In the genomic region with DNA sequence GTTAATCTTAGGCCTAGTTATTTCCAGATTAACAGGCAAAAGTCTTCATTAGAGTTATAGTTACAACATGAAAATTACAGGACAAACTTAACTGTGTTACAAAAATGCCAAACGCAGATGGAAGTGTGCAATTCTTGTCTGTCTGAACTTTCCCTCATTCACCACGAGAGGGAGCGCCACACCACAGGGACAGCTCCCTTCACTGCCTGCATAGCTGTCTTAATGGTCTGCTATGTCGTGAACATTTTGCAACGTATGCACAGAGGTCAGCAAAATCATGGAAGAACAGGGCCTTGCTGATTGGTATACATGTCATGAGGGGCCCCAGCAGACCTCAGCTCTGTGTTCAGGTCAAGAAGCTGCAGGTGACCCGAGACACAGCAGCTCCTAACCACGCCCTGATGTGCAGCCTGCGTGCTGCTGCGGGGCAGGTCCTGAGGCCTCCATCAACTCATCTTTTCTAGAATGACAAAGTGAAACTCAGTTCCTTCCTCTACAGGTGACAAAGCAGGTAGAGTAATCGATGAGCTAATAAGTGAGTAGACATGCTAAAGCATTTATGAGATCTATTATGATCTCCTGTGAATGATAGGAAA, we compare ENCODE assay signal across 8 cellular contexts.
A peak's percentile ranks its signal among the peaks of the same experiment; 100 is the strongest.
DNase-seq lines count a peak whose midpoint lies in the region; ATAC-seq, FAIRE-seq and TF ChIP-seq lines count a peak whose summit lies in the region.

No MANE protein-coding gene starts in this region.

- H3K36me3 ChIP-seq in astrocyte (ENCODE audit: insufficient read depth, low read length), result no peaks in the 10 kb centered on the region

- peak overlapping the region; percentile 38 for H2AFZ ChIP-seq in astrocyte (ENCODE audit: low read depth, low read length)

- H3K9me3 ChIP-seq in T-helper 17 cell (ENCODE audit: control insufficient read depth, low read length, poor library complexity, severe bottlenecking) (no peaks in the 10 kb centered on the region), astrocyte (ENCODE audit: insufficient read depth, low read depth, low read length) (peaks cover 14% of the 10 kb centered on the region)

- H3K9ac ChIP-seq in astrocyte (ENCODE audit: low read length), result no peak overlapping the region

- H3K4me3 ChIP-seq in astrocyte (ENCODE audit: insufficient read depth, low read depth, low read length), result no peak overlapping the region
- no peak overlapping the region for H3K4me3 ChIP-seq in skeletal muscle cell (ENCODE audit: low read depth, low read length)

- H3K27me3 Mint-ChIP-seq in T-helper 17 cell, result peaks cover 8% of the 10 kb centered on the region
- no peaks in the 10 kb centered on the region for H3K27me3 Mint-ChIP-seq in astrocyte (ENCODE audit: low read depth, unreplicated experiment)

- no peak overlapping the region for H3K27ac ChIP-seq in astrocyte (ENCODE audit: low read depth, low read length)

- no peaks in the 10 kb centered on the region for H3K27me3 ChIP-seq in astrocyte (ENCODE audit: insufficient read depth, low read length)

- H3K4me1 ChIP-seq in astrocyte (ENCODE audit: insufficient read depth, low read length), result no peaks in the 10 kb centered on the region

- peak; percentile 88 for DNase-seq in GM03348 (ENCODE audit: low spot score)
- DNase-seq in NCI-H1930 (lab: John Stamatoyannopoulos, UW), result peak; percentile 71 to 73
- peak in 2 of 3 donors; percentile 12 to 37 for DNase-seq in T-helper 17 cell
- peak; percentile 56 for DNase-seq in astrocyte (ENCODE audit: low read depth)
- DNase-seq in hippocampal formation (lab: John Stamatoyannopoulos, UW), result peak; percentile 46 to 77
- peak; percentile 40 for DNase-seq in skeletal muscle cell (ENCODE audit: low read depth)

- H3K36me3 Mint-ChIP-seq in T-helper 17 cell (ENCODE audit: low read depth) (no peaks in the 10 kb centered on the region), astrocyte (ENCODE audit: low read depth, unreplicated experiment) (peaks cover 5% of the 10 kb centered on the region)

- H3K27ac Mint-ChIP-seq in T-helper 17 cell, result no peak overlapping the region
- H3K27ac Mint-ChIP-seq in astrocyte (ENCODE audit: unreplicated experiment), result peak overlapping the region; percentile 59

- no peak overlapping the region for H3K4me3 Mint-ChIP-seq in T-helper 17 cell
- H3K4me3 Mint-ChIP-seq in astrocyte (ENCODE audit: unreplicated experiment), result peak overlapping the region; percentile 23

- H3K79me2 ChIP-seq in astrocyte (ENCODE audit: insufficient read depth, low read length), result no peaks in the 10 kb centered on the region

- H4K20me1 ChIP-seq in astrocyte (ENCODE audit: insufficient read depth, low read length), result no peaks in the 10 kb centered on the region

- no peak overlapping the region for H3K4me2 ChIP-seq in astrocyte (ENCODE audit: low read length)

- peaks cover 22% of the 10 kb centered on the region for H3K9me3 Mint-ChIP-seq in astrocyte (ENCODE audit: unreplicated experiment)

- ATAC-seq in HG02623 (IDR thresholded peaks at IDR 0.05; ENCODE audit: unreplicated experiment) (peak; percentile 77), T-helper 17 cell (peak; percentile 79), GM18519 (IDR thresholded peaks at IDR 0.05; ENCODE audit: low FRiP score, unreplicated experiment) (no peak)

- H3K4me1 Mint-ChIP-seq in T-helper 17 cell, result peaks cover 4% of the 10 kb centered on the region
- peaks cover 1% of the 10 kb centered on the region for H3K4me1 Mint-ChIP-seq in astrocyte (ENCODE audit: low read depth, unreplicated experiment)

- TF ChIP-seq CTCF in astrocyte (IDR thresholded peaks at IDR 0.05; ENCODE audit: insufficient read depth, low read depth, low read length), result peak; percentile 97

- peak; percentile 45 for FAIRE-seq in astrocyte (lab: Jason Lieb, UNC)

Comparison
In these comparisons a context has a peak if more than half of its experiments do, and no peak if none do; other contexts are left out.
1. DNase-seq: peak in every context shown above with its lines; median percentile 88 in GM03348; 72 in NCI-H1930; 62 in hippocampal formation; 56 in astrocyte; 40 in skeletal muscle cell; 24 in T-helper 17 cell.